31 cellular contexts compared by ENCODE assay signal in the genomic region with DNA sequence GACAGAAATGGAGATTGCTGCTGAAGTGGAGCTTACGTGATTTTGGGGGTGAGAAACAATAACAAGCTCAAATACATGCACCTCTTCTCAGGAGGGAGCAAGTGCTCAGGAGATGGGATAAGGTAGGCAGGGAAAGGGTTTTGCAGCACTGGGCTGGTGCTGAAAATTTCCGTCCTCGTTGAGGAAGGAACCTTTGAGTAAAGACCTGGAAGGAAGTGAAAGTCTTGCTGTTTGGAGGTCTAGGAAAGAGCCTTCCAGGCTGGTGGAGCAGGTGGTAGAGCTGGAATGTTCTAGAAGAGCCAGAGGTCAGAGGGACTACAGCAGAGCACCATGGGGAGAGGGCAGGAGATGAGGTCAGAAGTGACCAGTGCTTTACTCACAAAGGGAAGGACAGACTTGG. TPM values are rescaled to one million over a fixed set of nuclear protein-coding genes. Genes with fewer than 3 reads are reported as not detected.
DNase-seq lines count a peak whose midpoint lies in the region; ATAC-seq, FAIRE-seq and TF ChIP-seq lines count a peak whose summit lies in the region.
"Had no signal": no experiment of that assay in that cellular context is flagged by ENCODE, and none has a peak within 500 bp of the region (broad histone marks: within the 10 kb centered on the region; RNA-seq: fewer than 3 reads in every experiment).

No MANE protein-coding gene starts in this region.

- H3K4me1 Mint-ChIP-seq in activated B cell treated with CpG ODN at 0.5 μM for 24 hours = peaks cover 97% of the 10 kb centered on the region
- peaks cover 70 to 95% (median 81%) of the 10 kb centered on the region in 3 donors for H3K4me1 Mint-ChIP-seq in naive B cell

- DNase-seq in GM12891 (ENCODE audit: insufficient read length, low spot score) = no peak
- DNase-seq in activated B cell treated with CpG ODN at 0.5 μM for 24 hours = no peak
- DNase-seq in naive B cell = no peak
- no peak for DNase-seq in NCI-H146 treated with DMSO at 0.1 percent for 48 hours (lab: John Stamatoyannopoulos, UW; ENCODE audit: unreplicated experiment)
- DNase-seq in LoVo (ENCODE audit: low spot score) = no peak
- DNase-seq in dorsolateral prefrontal cortex = no peak
- no peak for DNase-seq in ecto neural progenitor cell (ENCODE audit: low spot score)
- DNase-seq: activated CD4-positive, alpha-beta T cell treated with anti-CD3 and anti-CD28 coated beads, Interleukin-2, amount 50 U/mL, for 4 hours; activated gamma-delta T cell treated with Interleukin-2 at 50 U/mL for 16 hours; CD4-positive, CD25-positive, alpha-beta regulatory T cell; effector CD4-positive, alpha-beta T cell; erythroblast; left colon; mesendoderm; MG63; NCI-H146; NCI-H2171; NCI-H524; ovary; right cardiac atrium; SK-N-SH; stimulated activated CD4-positive, alpha-beta T cell treated with anti-CD3 and anti-CD28 coated beads, Interleukin-12 subunit alpha, Interleukin-12 subunit beta, amount 100 ng/mL, for 4 hours; stimulated activated CD4-positive, alpha-beta T cell treated with anti-CD3 and anti-CD28 coated beads, Interleukin-4, amount 100 ng/mL, for 24 hours; stimulated activated naive CD8-positive, alpha-beta T cell treated with anti-CD3 and anti-CD28 coated beads, Interleukin-15, Interleukin-2, amounts not matched to agents 100 U/mL and 50 U/mL, for 24 hours; T-helper 2 cell; thyroid gland had no signal

- peaks cover 31% of the 10 kb centered on the region for H3K36me3 ChIP-seq in BLaER1
- H3K36me3 ChIP-seq: ovary, thyroid gland had no signal

- H3K4me3 ChIP-seq in BLaER1 (no peak overlapping the region), dorsolateral prefrontal cortex (no peak overlapping the region)
- H3K4me3 ChIP-seq: MG63, ovary, thyroid gland had no signal

- peaks cover 46% of the 10 kb centered on the region for H3K36me3 Mint-ChIP-seq in activated B cell treated with CpG ODN at 0.5 μM for 24 hours (ENCODE audit: low read depth)
- H3K36me3 Mint-ChIP-seq in naive B cell = peaks cover 6 to 20% of the 10 kb centered on the region in 2 donors
- H3K36me3 Mint-ChIP-seq: brain had no signal

- H4K20me1 ChIP-seq in BLaER1 = peaks cover 99% of the 10 kb centered on the region

- no peak for ATAC-seq in activated B cell treated with CpG ODN at 0.5 μM for 24 hours (ENCODE audit: low read depth)
- ATAC-seq in naive B cell (ENCODE audit: low read depth in 2 of 2) = peak in 1 of 2 donors; percentile 33
- ATAC-seq: left colon; naive thymus-derived CD8-positive, alpha-beta T cell; right cardiac atrium; stimulated activated naive CD8-positive, alpha-beta T cell treated with anti-CD3 and anti-CD28 coated beads, Interleukin-15, Interleukin-2, amounts not matched to agents 100 U/mL and 50 U/mL, for 24 hours had no signal

- intact Hi-C loops in activated B cell treated with CpG ODN at 0.5 μM for 24 hours (cut with micrococcal nuclease) = no loop called here
- intact Hi-C loops in dorsolateral prefrontal cortex (cut with DNase I) = no loop called here

- POLR2A ChIA-PET in activated B cell treated with CpG ODN at 0.5 μM for 24 hours (lab: Charles Lee) = interaction anchor here (0.6 to 1.8 kb wide), 5 partner anchors 8 to 22 kb away, joined by 3 to 12 read pairs (median 5); no protein-coding TSS in a partner anchor

- H3K9me3 Mint-ChIP-seq in activated B cell treated with CpG ODN at 0.5 μM for 24 hours = peaks cover 9% of the 10 kb centered on the region
- peaks cover 4 to 15% (median 10%) of the 10 kb centered on the region in 7 donors for H3K9me3 Mint-ChIP-seq in naive B cell

- peak overlapping the region; percentile 33 for H3K4me3 Mint-ChIP-seq in activated B cell treated with CpG ODN at 0.5 μM for 24 hours
- peak overlapping the region in 5 of 8 donors; percentile 11 to 61 (median 45) for H3K4me3 Mint-ChIP-seq in naive B cell
- H3K4me3 Mint-ChIP-seq: naive thymus-derived CD8-positive, alpha-beta T cell had no signal

- H3K27me3 ChIP-seq in BLaER1 (no peaks in the 10 kb centered on the region), dorsolateral prefrontal cortex (no peaks in the 10 kb centered on the region)
- H3K27me3 ChIP-seq: MG63, ovary, thyroid gland had no signal

- no peak for TF ChIP-seq POLR2A in GM12891 (IDR thresholded peaks at IDR 0.05; ENCODE audit: low read depth, low read length)

- peaks cover 8% of the 10 kb centered on the region for H3K9me3 ChIP-seq in BLaER1
- H3K9me3 ChIP-seq: MG63, ovary, thyroid gland had no signal

- H3K27me3 Mint-ChIP-seq in activated B cell treated with CpG ODN at 0.5 μM for 24 hours (no peaks in the 10 kb centered on the region), naive B cell (no peaks in the 10 kb centered on the region)
- H3K27me3 Mint-ChIP-seq: brain; CD4-positive, CD25-positive, alpha-beta regulatory T cell had no signal

- H3K27ac Mint-ChIP-seq in activated B cell treated with CpG ODN at 0.5 μM for 24 hours (peak overlapping the region; percentile 46), naive B cell (peak overlapping the region in 2 of 6 donors; percentile 34 to 51)

- no peak for TF ChIP-seq CTCF in activated B cell treated with CpG ODN at 0.5 μM for 24 hours (IDR thresholded peaks at IDR 0.05)
- no peak for TF ChIP-seq CTCF in dorsolateral prefrontal cortex (IDR thresholded peaks at IDR 0.05 in 54 of 56, conservative IDR thresholded peaks at IDR 0.05 in 2 of 56; ENCODE audit: low read depth in 1 of 56, partially characterized antibody in 56 of 56)

- H3K4me2 ChIP-seq in BLaER1 = peak overlapping the region; percentile 68
- H3K4me2 ChIP-seq: SK-N-SH had no signal

- H3K27ac ChIP-seq in BLaER1 (no peak overlapping the region), dorsolateral prefrontal cortex (peak overlapping the region in 11 of 59 donors; percentile 0 to 73 (median 34))
- H3K27ac ChIP-seq: ovary, RWPE1, VCaP had no signal

- peaks cover 88% of the 10 kb centered on the region for H3K4me1 ChIP-seq in BLaER1

- CTCF ChIA-PET in activated B cell treated with CpG ODN at 0.5 μM for 24 hours (lab: Charles Lee) = interaction anchor here (0.8 to 1.3 kb wide), 3 partner anchors 9 to 133 kb away, joined by 3 to 7 read pairs (median 4); no protein-coding TSS in a partner anchor

- no peak overlapping the region for H3K9ac ChIP-seq in BLaER1
- H3K9ac ChIP-seq: SK-N-SH had no signal

- no peak for FAIRE-seq in GM12891 (lab: Jason Lieb, UNC)

TF ChIP-seq in GM12891, 5 proteins besides CTCF, POLR2A, EP300 and RAD21:
- no peak for TF ChIP-seq POLR2AphosphoS5 (IDR thresholded peaks at IDR 0.05; ENCODE audit: low read depth, low read length)
- no peak for TF ChIP-seq PAX5 (IDR thresholded peaks at IDR 0.05; ENCODE audit: insufficient read depth, low read length, severe bottlenecking)
- no peak for TF ChIP-seq POU2F2 (IDR thresholded peaks at IDR 0.05; ENCODE audit: low read depth, low read length)
- no peak for TF ChIP-seq TAF1 (IDR thresholded peaks at IDR 0.05; ENCODE audit: low read depth, low read length)
- TF ChIP-seq SPI1 (IDR thresholded peaks at IDR 0.05; ENCODE audit: low read depth, low read length) = peak; percentile 77

RNA-seq across cellular contexts. Expression of gene ANKRD33B, which starts 20.8 kb away (rescaled TPM):
- polyA plus RNA-seq in GM12891 (2012; ENCODE audit: low read depth, missing spikeins) = 27.9 TPM
- total RNA-seq in activated B cell treated with CpG ODN at 0.5 μM for 24 hours (156 and 170 TPM in 2 replicates), dorsolateral prefrontal cortex (10 to 100 TPM; 10.4 to 61.6 (median 31.4) TPM)
- polyA plus RNA-seq in naive B cell (ENCODE audit: low read depth in 6 of 6) = 1 to 10 TPM; 1.3 to 2.7 (median 1.9) TPM
